In genomic region chr12:61397668-61398067, GRCh38 we compare ENCODE assay signal across 27 cellular contexts.
"Had no signal": no experiment of that assay in that cellular context is flagged by ENCODE, and none has a peak within 500 bp of the region (broad histone marks: within the 10 kb centered on the region; RNA-seq: fewer than 3 reads in every experiment).

No MANE protein-coding gene starts in this region.

- FAIRE-seq: RCC 7860, TTC549 had no signal

- H3K9me3 ChIP-seq: SJCRH30 had no signal

- DNase-seq: activated CD4-positive, alpha-beta T cell treated with anti-CD3 and anti-CD28 coated beads, Interleukin-2, amount 10 ng/mL, durations not matched to agents 24 days and 14 days; activated CD4-positive, alpha-beta T cell treated with anti-CD3 and anti-CD28 coated beads, Interleukin-2, amount 50 U/mL, for 4 hours; activated CD8-positive, alpha-beta T cell treated with anti-CD3 and anti-CD28 coated beads for 36 hours; activated effector memory CD4-positive, alpha-beta T cell treated with anti-CD3 and anti-CD28 coated beads, Interleukin-2, amount 50 U/mL, for 16 hours; activated naive CD4-positive, alpha-beta T cell; activated naive CD4-positive, alpha-beta T cell treated with anti-CD3 and anti-CD28 coated beads, Interleukin-2, amount 50 U/mL, for 16 hours; activated naive CD8-positive, alpha-beta T cell treated with anti-CD3 and anti-CD28 coated beads for 36 hours; activated T-cell treated with anti-CD3 and anti-CD28 coated beads, Interleukin-2, amount 50 U/mL, for 1 hour; activated T-cell treated with anti-CD3 and anti-CD28 coated beads, Interleukin-2, amount 50 U/mL, for 72 hours; amniotic stem cell; aorta; brain microvascular endothelial cell; Karpas-422; KBM-7; MM.1S; MV-4-11; NCI-H1092; NCI-H1436 treated with DMSO at 0.1 percent for 48 hours; NCI-H1694 treated with DMSO at 0.1 percent for 48 hours; NCI-H2029; NCI-H345; NCI-H524 treated with DMSO at 0.1 percent for 48 hours; SHP77; SJCRH30 had no signal

- H3K36me3 ChIP-seq: brain microvascular endothelial cell, SJCRH30 had no signal

- H3K4me3 ChIP-seq: SJCRH30, SK-N-MC had no signal

- H3K27ac ChIP-seq: brain microvascular endothelial cell, SJCRH30, SK-N-MC had no signal

- H3K4me1 ChIP-seq: SJCRH30 had no signal

- H3K27me3 ChIP-seq: brain microvascular endothelial cell, SJCRH30 had no signal
